In the genomic region with DNA sequence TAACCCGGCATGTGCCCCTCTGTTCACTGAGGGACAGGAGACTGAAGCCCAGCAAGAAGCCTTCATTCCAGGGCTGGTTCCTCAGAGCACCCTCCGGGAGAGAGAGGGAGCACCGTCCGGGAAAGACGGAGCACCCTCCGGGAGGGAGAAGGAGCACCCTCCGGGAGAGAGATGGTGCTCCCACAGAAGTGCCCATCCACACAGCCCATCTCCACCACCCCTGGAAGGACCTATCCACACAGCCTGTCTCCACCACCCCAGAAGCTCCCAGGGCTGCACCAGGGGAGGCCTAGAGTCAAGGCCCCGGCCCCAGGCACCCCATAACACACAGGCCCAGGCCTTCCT, we compare ENCODE assay signal across 1 cellular context.
TF ChIP-seq lines count a peak whose summit lies in the region.

No MANE protein-coding gene starts in this region.

TF ChIP-seq in HepG2, 621 proteins besides CTCF, POLR2A, EP300 and RAD21 (continued from another document):
- TF ChIP-seq, protein P1, sequence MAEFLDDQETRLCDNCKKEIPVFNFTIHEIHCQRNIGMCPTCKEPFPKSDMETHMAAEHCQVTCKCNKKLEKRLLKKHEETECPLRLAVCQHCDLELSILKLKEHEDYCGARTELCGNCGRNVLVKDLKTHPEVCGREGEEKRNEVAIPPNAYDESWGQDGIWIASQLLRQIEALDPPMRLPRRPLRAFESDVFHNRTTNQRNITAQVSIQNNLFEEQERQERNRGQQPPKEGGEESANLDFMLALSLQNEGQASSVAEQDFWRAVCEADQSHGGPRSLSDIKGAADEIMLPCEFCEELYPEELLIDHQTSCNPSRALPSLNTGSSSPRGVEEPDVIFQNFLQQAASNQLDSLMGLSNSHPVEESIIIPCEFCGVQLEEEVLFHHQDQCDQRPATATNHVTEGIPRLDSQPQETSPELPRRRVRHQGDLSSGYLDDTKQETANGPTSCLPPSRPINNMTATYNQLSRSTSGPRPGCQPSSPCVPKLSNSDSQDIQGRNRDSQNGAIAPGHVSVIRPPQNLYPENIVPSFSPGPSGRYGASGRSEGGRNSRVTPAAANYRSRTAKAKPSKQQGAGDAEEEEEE (CRISPR knock-in tag; IDR thresholded peaks at IDR 0.05; ENCODE audit: borderline replicate concordance): no peak
- no peak for TF ChIP-seq ARNTL (CRISPR knock-in tag; IDR thresholded peaks at IDR 0.05)
